In genomic region chr15:94644433-94644832, GRCh38 we compare ENCODE assay signal across 40 cellular contexts.
"Had no signal": no experiment of that assay in that cellular context is flagged by ENCODE, and none has a peak within 500 bp of the region (broad histone marks: within the 10 kb centered on the region; RNA-seq: fewer than 3 reads in every experiment).

No MANE protein-coding gene starts in this region.

- H3K4me3 ChIP-seq: adrenal gland, ascending aorta, body of pancreas, breast epithelium, cardiac muscle cell had no signal

- H3K4me1 Mint-ChIP-seq: activated naive CD4-positive, alpha-beta T cell treated with anti-CD3 and anti-CD28 coated beads, Interleukin-2, amount 10 ng/mL, durations not matched to agents 7 days and 5 days; activated naive CD4-positive, alpha-beta T cell treated with anti-CD3 and anti-CD28 coated beads, Interleukin-2, amount 50 U/mL, for 24 hours; activated naive CD8-positive, alpha-beta T cell treated with anti-CD3 and anti-CD28 coated beads for 36 hours; activated naive CD8-positive, alpha-beta T cell treated with anti-CD3 and anti-CD28 coated beads, Interleukin-2, amount 10 ng/mL, durations not matched to agents 7 days and 5 days; activated naive CD8-positive, alpha-beta T cell treated with anti-CD3 and anti-CD28 coated beads, Interleukin-2, amount 50 U/mL, for 24 hours; activated T-helper 17 cell treated with anti-CD3 and anti-CD28 coated beads, Interleukin-2, amount 50 U/mL, for 72 hours; brain; central memory CD8-positive, alpha-beta T cell had no signal

- FAIRE-seq: astrocyte, bronchial epithelial cell had no signal

- H3K4me3 Mint-ChIP-seq: activated naive CD4-positive, alpha-beta T cell treated with anti-CD3 and anti-CD28 coated beads for 36 hours; activated naive CD4-positive, alpha-beta T cell treated with anti-CD3 and anti-CD28 coated beads, Interleukin-2, amount 10 ng/mL, durations not matched to agents 7 days and 5 days; activated naive CD4-positive, alpha-beta T cell treated with anti-CD3 and anti-CD28 coated beads, Interleukin-2, amount 50 U/mL, for 24 hours; activated naive CD8-positive, alpha-beta T cell; activated naive CD8-positive, alpha-beta T cell treated with anti-CD3 and anti-CD28 coated beads for 36 hours; activated naive CD8-positive, alpha-beta T cell treated with anti-CD3 and anti-CD28 coated beads, Interleukin-2, amount 10 ng/mL, durations not matched to agents 7 days and 5 days; activated naive CD8-positive, alpha-beta T cell treated with anti-CD3 and anti-CD28 coated beads, Interleukin-2, amount 50 U/mL, for 24 hours; activated T-cell treated with anti-CD3 and anti-CD28 coated beads, Interleukin-2, amount 50 U/mL, for 24 hours; activated T-cell treated with anti-CD3 and anti-CD28 coated beads, Interleukin-2, amount 50 U/mL, for 4 hours; activated T-cell treated with anti-CD3 and anti-CD28 coated beads, Interleukin-2, amount 50 U/mL, for 72 hours; activated T-helper 1 cell treated with anti-CD3 and anti-CD28 coated beads, Interleukin-12 subunit alpha, Interleukin-12 subunit beta, Interleukin-2, Interleukin-4 antibody, amounts not matched to agents 30 ng/mL and 10 ng/mL and 1 ng/mL, durations not matched to agents 14 hours and 24 hours and 36 hours; activated T-helper 17 cell treated with anti-CD3 and anti-CD28 coated beads, Interleukin-2, amount 50 U/mL, for 72 hours; brain; central memory CD8-positive, alpha-beta T cell had no signal

- H3K4me1 ChIP-seq: adrenal gland, ascending aorta, body of pancreas, breast epithelium had no signal

- H3K27me3 ChIP-seq: adrenal gland, ascending aorta, body of pancreas, brain microvascular endothelial cell, breast epithelium, cardiac muscle cell had no signal

- DNase-seq: activated effector memory CD4-positive, alpha-beta T cell treated with anti-CD3 and anti-CD28 coated beads, Interleukin-2, amount 50 U/mL, for 16 hours; activated effector memory CD4-positive, alpha-beta T cell treated with Interleukin-2 at 50 U/mL for 16 hours; activated gamma-delta T cell; activated gamma-delta T cell treated with Interleukin-2 at 50 U/mL for 16 hours; activated naive CD4-positive, alpha-beta T cell; activated naive CD4-positive, alpha-beta T cell treated with anti-CD3 and anti-CD28 coated beads for 36 hours; activated naive CD4-positive, alpha-beta T cell treated with anti-CD3 and anti-CD28 coated beads, Interleukin-2, amount 10 ng/mL, durations not matched to agents 7 days and 5 days; activated naive CD4-positive, alpha-beta T cell treated with anti-CD3 and anti-CD28 coated beads, Interleukin-2, amount 50 U/mL, for 16 hours; activated naive CD4-positive, alpha-beta T cell treated with Interleukin-2 at 50 U/mL for 16 hours; activated naive CD8-positive, alpha-beta T cell treated with anti-CD3 and anti-CD28 coated beads for 36 hours; activated naive CD8-positive, alpha-beta T cell treated with anti-CD3 and anti-CD28 coated beads, Interleukin-2, amount 10 ng/mL, durations not matched to agents 7 days and 5 days; activated naive CD8-positive, alpha-beta T cell treated with anti-CD3 and anti-CD28 coated beads, Interleukin-2, amount 50 U/mL, for 24 hours; activated T-cell treated with anti-CD3 and anti-CD28 coated beads, Interleukin-2, amount 50 U/mL, for 1 hour; activated T-cell treated with anti-CD3 and anti-CD28 coated beads, Interleukin-2, amount 50 U/mL, for 24 hours; activated T-cell treated with anti-CD3 and anti-CD28 coated beads, Interleukin-2, amount 50 U/mL, for 4 hours; activated T-cell treated with anti-CD3 and anti-CD28 coated beads, Interleukin-2, amount 50 U/mL, for 48 hours; activated T-cell treated with anti-CD3 and anti-CD28 coated beads, Interleukin-2, amount 50 U/mL, for 72 hours; adrenal gland; amniotic stem cell; amygdala; anterior cingulate cortex; aorta; body of pancreas; brain microvascular endothelial cell; caudate nucleus; central memory CD4-positive, alpha-beta T cell; cerebellar nuclear complex had no signal

- H3K27me3 Mint-ChIP-seq: activated naive CD4-positive, alpha-beta T cell treated with anti-CD3 and anti-CD28 coated beads, Interleukin-2, amount 10 ng/mL, durations not matched to agents 7 days and 5 days; brain had no signal

- H3K9me3 Mint-ChIP-seq: activated naive CD4-positive, alpha-beta T cell treated with anti-CD3 and anti-CD28 coated beads for 36 hours; activated naive CD4-positive, alpha-beta T cell treated with anti-CD3 and anti-CD28 coated beads, Interleukin-2, amount 10 ng/mL, durations not matched to agents 7 days and 5 days; activated naive CD4-positive, alpha-beta T cell treated with anti-CD3 and anti-CD28 coated beads, Interleukin-2, amount 50 U/mL, for 24 hours; activated naive CD4-positive, alpha-beta T cell treated with anti-CD3 and anti-CD28 coated beads, Interleukin-2, amount 50 U/mL, for 72 hours; activated naive CD8-positive, alpha-beta T cell treated with anti-CD3 and anti-CD28 coated beads, Interleukin-2, amount 10 ng/mL, durations not matched to agents 7 days and 5 days; activated naive CD8-positive, alpha-beta T cell treated with anti-CD3 and anti-CD28 coated beads, Interleukin-2, amount 50 U/mL, for 24 hours; activated T-cell treated with anti-CD3 and anti-CD28 coated beads, Interleukin-2, amount 50 U/mL, for 24 hours; activated T-cell treated with anti-CD3 and anti-CD28 coated beads, Interleukin-2, amount 50 U/mL, for 4 hours; activated T-cell treated with anti-CD3 and anti-CD28 coated beads, Interleukin-2, amount 50 U/mL, for 72 hours; activated T-helper 1 cell treated with anti-CD3 and anti-CD28 coated beads, Interleukin-12 subunit alpha, Interleukin-12 subunit beta, Interleukin-2, Interleukin-4 antibody, amounts not matched to agents 30 ng/mL and 10 ng/mL and 1 ng/mL, durations not matched to agents 14 hours and 24 hours and 36 hours; activated T-helper 17 cell treated with anti-CD3 and anti-CD28 coated beads, Interleukin-2, amount 50 U/mL, for 72 hours; activated T-helper 2 cell treated with anti-CD3 and anti-CD28 coated beads, Interferon-gamma antibody, Interleukin-2, Interleukin-4, amounts not matched to agents 10 μg/mL and 5 μg/mL and 100 μg/mL, durations not matched to agents 14 hours and 24 hours and 36 hours; brain; central memory CD8-positive, alpha-beta T cell had no signal

- H3K36me3 ChIP-seq: adrenal gland, ascending aorta, brain microvascular endothelial cell, breast epithelium, cardiac muscle cell had no signal

- H3K27ac ChIP-seq: adrenal gland, ascending aorta, body of pancreas, brain microvascular endothelial cell, breast epithelium, cardiac muscle cell had no signal

- ATAC-seq: activated naive CD4-positive, alpha-beta T cell treated with anti-CD3 and anti-CD28 coated beads, Interleukin-2, amount 50 U/mL, for 72 hours; activated naive CD8-positive, alpha-beta T cell treated with anti-CD3 and anti-CD28 coated beads, Interleukin-2, amount 50 U/mL, for 24 hours; activated T-cell treated with anti-CD3 and anti-CD28 coated beads, Interleukin-2, amount 50 U/mL, for 4 hours; activated T-cell treated with anti-CD3 and anti-CD28 coated beads, Interleukin-2, amount 50 U/mL, for 72 hours; activated T-helper 17 cell treated with anti-CD3 and anti-CD28 coated beads, Interleukin-2, amount 50 U/mL, for 72 hours; body of pancreas had no signal

- H3K27ac Mint-ChIP-seq: activated naive CD4-positive, alpha-beta T cell treated with anti-CD3 and anti-CD28 coated beads for 36 hours; activated naive CD4-positive, alpha-beta T cell treated with anti-CD3 and anti-CD28 coated beads, Interleukin-2, amount 10 ng/mL, durations not matched to agents 7 days and 5 days; activated naive CD4-positive, alpha-beta T cell treated with anti-CD3 and anti-CD28 coated beads, Interleukin-2, amount 50 U/mL, for 24 hours; activated naive CD4-positive, alpha-beta T cell treated with anti-CD3 and anti-CD28 coated beads, Interleukin-2, amount 50 U/mL, for 72 hours; activated naive CD8-positive, alpha-beta T cell; activated naive CD8-positive, alpha-beta T cell treated with anti-CD3 and anti-CD28 coated beads for 36 hours; activated naive CD8-positive, alpha-beta T cell treated with anti-CD3 and anti-CD28 coated beads, Interleukin-2, amount 10 ng/mL, durations not matched to agents 7 days and 5 days; activated naive CD8-positive, alpha-beta T cell treated with anti-CD3 and anti-CD28 coated beads, Interleukin-2, amount 50 U/mL, for 24 hours; activated T-cell treated with anti-CD3 and anti-CD28 coated beads, Interleukin-2, amount 50 U/mL, for 24 hours; activated T-cell treated with anti-CD3 and anti-CD28 coated beads, Interleukin-2, amount 50 U/mL, for 72 hours; activated T-helper 1 cell treated with anti-CD3 and anti-CD28 coated beads, Interleukin-12 subunit alpha, Interleukin-12 subunit beta, Interleukin-2, Interleukin-4 antibody, amounts not matched to agents 30 ng/mL and 10 ng/mL and 1 ng/mL, durations not matched to agents 14 hours and 24 hours and 36 hours; activated T-helper 17 cell treated with anti-CD3 and anti-CD28 coated beads, Interleukin-2, amount 50 U/mL, for 72 hours; activated T-helper 2 cell treated with anti-CD3 and anti-CD28 coated beads, Interferon-gamma antibody, Interleukin-2, Interleukin-4, amounts not matched to agents 10 μg/mL and 5 μg/mL and 100 μg/mL, durations not matched to agents 14 hours and 24 hours and 36 hours; brain had no signal

- H3K9me3 ChIP-seq: adrenal gland, ascending aorta, body of pancreas, breast epithelium had no signal

- H3K36me3 Mint-ChIP-seq: activated naive CD4-positive, alpha-beta T cell treated with anti-CD3 and anti-CD28 coated beads, Interleukin-2, amount 10 ng/mL, durations not matched to agents 7 days and 5 days; activated naive CD4-positive, alpha-beta T cell treated with anti-CD3 and anti-CD28 coated beads, Interleukin-2, amount 50 U/mL, for 24 hours; activated naive CD4-positive, alpha-beta T cell treated with anti-CD3 and anti-CD28 coated beads, Interleukin-2, amount 50 U/mL, for 72 hours; activated naive CD8-positive, alpha-beta T cell; activated naive CD8-positive, alpha-beta T cell treated with anti-CD3 and anti-CD28 coated beads for 36 hours; activated naive CD8-positive, alpha-beta T cell treated with anti-CD3 and anti-CD28 coated beads, Interleukin-2, amount 10 ng/mL, durations not matched to agents 7 days and 5 days; brain had no signal
